In the genomic region with DNA sequence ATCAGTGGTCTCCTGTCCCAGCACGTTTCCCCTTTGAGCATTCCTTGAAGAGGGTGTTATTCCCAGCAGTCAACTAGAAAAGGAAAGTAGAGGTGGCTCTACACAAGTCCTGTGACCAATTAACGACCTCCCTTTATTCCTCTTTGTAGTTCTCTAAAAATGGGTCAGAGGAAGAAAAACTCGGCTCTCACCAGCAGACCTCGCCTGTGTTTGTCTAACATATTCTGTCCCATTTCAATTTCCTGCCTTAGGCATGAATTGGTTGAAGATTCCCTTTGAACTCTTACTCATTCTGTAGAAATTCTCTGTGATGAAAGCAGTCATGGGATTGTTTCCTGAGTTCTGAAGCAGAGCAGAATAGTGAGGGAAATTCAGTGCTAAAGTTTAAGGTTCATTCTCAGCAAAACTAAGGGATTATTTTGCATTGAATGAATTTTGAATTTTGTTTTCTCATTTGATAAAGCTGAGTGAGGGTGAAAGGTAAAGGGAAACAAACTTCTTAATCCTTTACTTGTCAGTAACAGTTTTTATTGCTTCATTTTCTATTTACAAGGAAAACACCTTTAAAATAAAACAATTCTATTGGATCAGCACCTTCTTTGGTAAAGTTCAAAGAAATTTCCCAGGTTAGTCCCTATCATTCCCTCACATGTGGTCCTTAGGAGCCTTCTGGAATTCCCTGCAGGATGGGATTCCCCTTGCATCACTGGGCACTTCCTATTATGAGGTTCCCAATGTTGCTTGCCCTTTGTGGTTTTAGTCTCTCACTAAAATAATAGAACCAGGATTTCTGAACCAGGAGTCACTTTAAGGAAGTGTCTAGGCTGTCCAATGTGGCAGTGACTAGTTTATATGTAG, we compare ENCODE assay signal across 8 cellular contexts.
A peak's percentile ranks its signal among the peaks of the same experiment; 100 is the strongest.
DNase-seq lines count a peak whose midpoint lies in the region; ATAC-seq and TF ChIP-seq lines count a peak whose summit lies in the region.

No MANE protein-coding gene starts in this region.

- H3K9me3 ChIP-seq in testis = no peaks in the 10 kb centered on the region

- peak; percentile 60 for DNase-seq in GM04503 (ENCODE audit: low read depth)
- DNase-seq in fibroblast of the conjunctiva (ENCODE audit: low read depth) = peak; percentile 51
- DNase-seq in skeletal muscle cell (ENCODE audit: low read depth) = peak; percentile 70
- DNase-seq in amygdala (lab: John Stamatoyannopoulos, UW) = no peak
- no peak for DNase-seq in testis
- no peak for DNase-seq in stimulated activated CD4-positive, alpha-beta T cell treated with anti-CD3 and anti-CD28 coated beads, Interleukin-15, amount 100 ng/mL, for 24 hours

- H3K27ac ChIP-seq in testis = no peak overlapping the region

- WGBS in testis, 2 donors = 51 to 76% methylated on average over 4 of the region's 4 CpGs

- no peak for TF ChIP-seq CTCF in testis (IDR thresholded peaks at IDR 0.05)

- ATAC-seq in SK-N-SH treated with all-trans-retinoic acid at 6 μM for 48 hours (peak; percentile 81), HG02981 (IDR thresholded peaks at IDR 0.05; ENCODE audit: unreplicated experiment) (no peak)

- no peak for TF ChIP-seq POLR2A in testis (IDR thresholded peaks at IDR 0.05)

- H3K27me3 ChIP-seq in testis = no peaks in the 10 kb centered on the region

- intact Hi-C loops in testis (cut with DNase I; ENCODE audit: low total_unique reads) = no loop called here

- no peak overlapping the region for H3K4me3 ChIP-seq in skeletal muscle cell (ENCODE audit: low read depth, low read length)
- no peak overlapping the region for H3K4me3 ChIP-seq in testis

- no peaks in the 10 kb centered on the region for H3K4me1 ChIP-seq in testis

- no peaks in the 10 kb centered on the region for H3K36me3 ChIP-seq in testis (ENCODE audit: low read depth, missing control alignments)

TF ChIP-seq in SK-N-SH treated with all-trans-retinoic acid at 6 μM for 48 hours, 23 proteins besides CTCF, POLR2A, EP300 and RAD21:
- TF ChIP-seq CSDC2 (CRISPR knock-in tag; IDR thresholded peaks at IDR 0.05) (no peak), ISL1 (CRISPR knock-in tag; IDR thresholded peaks at IDR 0.05) (no peak), ZNF70 (CRISPR knock-in tag; IDR thresholded peaks at IDR 0.05) (no peak), RARB (CRISPR knock-in tag; IDR thresholded peaks at IDR 0.05) (no peak), BACH2 (CRISPR knock-in tag; IDR thresholded peaks at IDR 0.05; ENCODE audit: borderline replicate concordance) (no peak), PPARA (CRISPR knock-in tag; IDR thresholded peaks at IDR 0.05; ENCODE audit: borderline replicate concordance) (no peak), TCF4 (CRISPR knock-in tag; IDR thresholded peaks at IDR 0.05; ENCODE audit: borderline replicate concordance) (no peak), ESRRG (CRISPR knock-in tag; IDR thresholded peaks at IDR 0.05) (no peak), SNAI2 (CRISPR knock-in tag; IDR thresholded peaks at IDR 0.05) (no peak), ZC3H10 (CRISPR knock-in tag; IDR thresholded peaks at IDR 0.05) (no peak), ARNTL (CRISPR knock-in tag; IDR thresholded peaks at IDR 0.05; ENCODE audit: borderline replicate concordance, low read depth) (no peak), OSR1 (CRISPR knock-in tag; IDR thresholded peaks at IDR 0.05) (no peak), ZFP3 (CRISPR knock-in tag; IDR thresholded peaks at IDR 0.05) (no peak), ZNF8 (CRISPR knock-in tag; IDR thresholded peaks at IDR 0.05) (no peak), TOX (CRISPR knock-in tag; IDR thresholded peaks at IDR 0.05; ENCODE audit: borderline replicate concordance) (no peak)
- TF ChIP-seq, protein P1, sequence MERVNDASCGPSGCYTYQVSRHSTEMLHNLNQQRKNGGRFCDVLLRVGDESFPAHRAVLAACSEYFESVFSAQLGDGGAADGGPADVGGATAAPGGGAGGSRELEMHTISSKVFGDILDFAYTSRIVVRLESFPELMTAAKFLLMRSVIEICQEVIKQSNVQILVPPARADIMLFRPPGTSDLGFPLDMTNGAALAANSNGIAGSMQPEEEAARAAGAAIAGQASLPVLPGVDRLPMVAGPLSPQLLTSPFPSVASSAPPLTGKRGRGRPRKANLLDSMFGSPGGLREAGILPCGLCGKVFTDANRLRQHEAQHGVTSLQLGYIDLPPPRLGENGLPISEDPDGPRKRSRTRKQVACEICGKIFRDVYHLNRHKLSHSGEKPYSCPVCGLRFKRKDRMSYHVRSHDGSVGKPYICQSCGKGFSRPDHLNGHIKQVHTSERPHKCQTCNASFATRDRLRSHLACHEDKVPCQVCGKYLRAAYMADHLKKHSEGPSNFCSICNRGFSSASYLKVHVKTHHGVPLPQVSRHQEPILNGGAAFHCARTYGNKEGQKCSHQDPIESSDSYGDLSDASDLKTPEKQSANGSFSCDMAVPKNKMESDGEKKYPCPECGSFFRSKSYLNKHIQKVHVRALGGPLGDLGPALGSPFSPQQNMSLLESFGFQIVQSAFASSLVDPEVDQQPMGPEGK (CRISPR knock-in tag; IDR thresholded peaks at IDR 0.05; ENCODE audit: borderline replicate concordance) = no peak
- TF ChIP-seq, protein P2, sequence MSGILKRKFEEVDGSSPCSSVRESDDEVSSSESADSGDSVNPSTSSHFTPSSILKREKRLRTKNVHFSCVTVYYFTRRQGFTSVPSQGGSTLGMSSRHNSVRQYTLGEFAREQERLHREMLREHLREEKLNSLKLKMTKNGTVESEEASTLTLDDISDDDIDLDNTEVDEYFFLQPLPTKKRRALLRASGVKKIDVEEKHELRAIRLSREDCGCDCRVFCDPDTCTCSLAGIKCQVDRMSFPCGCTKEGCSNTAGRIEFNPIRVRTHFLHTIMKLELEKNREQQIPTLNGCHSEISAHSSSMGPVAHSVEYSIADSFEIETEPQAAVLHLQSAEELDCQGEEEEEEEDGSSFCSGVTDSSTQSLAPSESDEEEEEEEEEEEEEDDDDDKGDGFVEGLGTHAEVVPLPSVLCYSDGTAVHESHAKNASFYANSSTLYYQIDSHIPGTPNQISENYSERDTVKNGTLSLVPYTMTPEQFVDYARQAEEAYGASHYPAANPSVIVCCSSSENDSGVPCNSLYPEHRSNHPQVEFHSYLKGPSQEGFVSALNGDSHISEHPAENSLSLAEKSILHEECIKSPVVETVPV (CRISPR knock-in tag; IDR thresholded peaks at IDR 0.05) = no peak
- TF ChIP-seq, protein P3, sequence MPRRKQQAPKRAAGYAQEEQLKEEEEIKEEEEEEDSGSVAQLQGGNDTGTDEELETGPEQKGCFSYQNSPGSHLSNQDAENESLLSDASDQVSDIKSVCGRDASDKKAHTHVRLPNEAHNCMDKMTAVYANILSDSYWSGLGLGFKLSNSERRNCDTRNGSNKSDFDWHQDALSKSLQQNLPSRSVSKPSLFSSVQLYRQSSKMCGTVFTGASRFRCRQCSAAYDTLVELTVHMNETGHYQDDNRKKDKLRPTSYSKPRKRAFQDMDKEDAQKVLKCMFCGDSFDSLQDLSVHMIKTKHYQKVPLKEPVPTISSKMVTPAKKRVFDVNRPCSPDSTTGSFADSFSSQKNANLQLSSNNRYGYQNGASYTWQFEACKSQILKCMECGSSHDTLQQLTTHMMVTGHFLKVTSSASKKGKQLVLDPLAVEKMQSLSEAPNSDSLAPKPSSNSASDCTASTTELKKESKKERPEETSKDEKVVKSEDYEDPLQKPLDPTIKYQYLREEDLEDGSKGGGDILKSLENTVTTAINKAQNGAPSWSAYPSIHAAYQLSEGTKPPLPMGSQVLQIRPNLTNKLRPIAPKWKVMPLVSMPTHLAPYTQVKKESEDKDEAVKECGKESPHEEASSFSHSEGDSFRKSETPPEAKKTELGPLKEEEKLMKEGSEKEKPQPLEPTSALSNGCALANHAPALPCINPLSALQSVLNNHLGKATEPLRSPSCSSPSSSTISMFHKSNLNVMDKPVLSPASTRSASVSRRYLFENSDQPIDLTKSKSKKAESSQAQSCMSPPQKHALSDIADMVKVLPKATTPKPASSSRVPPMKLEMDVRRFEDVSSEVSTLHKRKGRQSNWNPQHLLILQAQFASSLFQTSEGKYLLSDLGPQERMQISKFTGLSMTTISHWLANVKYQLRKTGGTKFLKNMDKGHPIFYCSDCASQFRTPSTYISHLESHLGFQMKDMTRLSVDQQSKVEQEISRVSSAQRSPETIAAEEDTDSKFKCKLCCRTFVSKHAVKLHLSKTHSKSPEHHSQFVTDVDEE (CRISPR knock-in tag; IDR thresholded peaks at IDR 0.05) = no peak
- TF ChIP-seq, protein P4, sequence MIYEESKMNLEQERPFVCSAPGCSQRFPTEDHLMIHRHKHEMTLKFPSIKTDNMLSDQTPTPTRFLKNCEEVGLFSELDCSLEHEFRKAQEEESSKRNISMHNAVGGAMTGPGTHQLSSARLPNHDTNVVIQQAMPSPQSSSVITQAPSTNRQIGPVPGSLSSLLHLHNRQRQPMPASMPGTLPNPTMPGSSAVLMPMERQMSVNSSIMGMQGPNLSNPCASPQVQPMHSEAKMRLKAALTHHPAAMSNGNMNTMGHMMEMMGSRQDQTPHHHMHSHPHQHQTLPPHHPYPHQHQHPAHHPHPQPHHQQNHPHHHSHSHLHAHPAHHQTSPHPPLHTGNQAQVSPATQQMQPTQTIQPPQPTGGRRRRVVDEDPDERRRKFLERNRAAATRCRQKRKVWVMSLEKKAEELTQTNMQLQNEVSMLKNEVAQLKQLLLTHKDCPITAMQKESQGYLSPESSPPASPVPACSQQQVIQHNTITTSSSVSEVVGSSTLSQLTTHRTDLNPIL (CRISPR knock-in tag; IDR thresholded peaks at IDR 0.05; ENCODE audit: low read depth) = no peak
- TF ChIP-seq, protein P5, sequence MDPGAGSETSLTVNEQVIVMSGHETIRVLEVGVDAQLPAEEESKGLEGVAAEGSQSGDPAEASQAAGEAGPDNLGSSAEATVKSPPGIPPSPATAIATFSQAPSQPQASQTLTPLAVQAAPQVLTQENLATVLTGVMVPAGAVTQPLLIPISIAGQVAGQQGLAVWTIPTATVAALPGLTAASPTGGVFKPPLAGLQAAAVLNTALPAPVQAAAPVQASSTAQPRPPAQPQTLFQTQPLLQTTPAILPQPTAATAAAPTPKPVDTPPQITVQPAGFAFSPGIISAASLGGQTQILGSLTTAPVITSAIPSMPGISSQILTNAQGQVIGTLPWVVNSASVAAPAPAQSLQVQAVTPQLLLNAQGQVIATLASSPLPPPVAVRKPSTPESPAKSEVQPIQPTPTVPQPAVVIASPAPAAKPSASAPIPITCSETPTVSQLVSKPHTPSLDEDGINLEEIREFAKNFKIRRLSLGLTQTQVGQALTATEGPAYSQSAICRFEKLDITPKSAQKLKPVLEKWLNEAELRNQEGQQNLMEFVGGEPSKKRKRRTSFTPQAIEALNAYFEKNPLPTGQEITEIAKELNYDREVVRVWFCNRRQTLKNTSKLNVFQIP (CRISPR knock-in tag; IDR thresholded peaks at IDR 0.05; ENCODE audit: borderline replicate concordance, low read depth) = no peak

Comparison
In these comparisons a context has a peak if more than half of its experiments do, and no peak if none do; other contexts are left out.
1. DNase-seq: peak in GM04503 (single experiment), fibroblast of the conjunctiva (single experiment) and skeletal muscle cell (single experiment); none in amygdala (0 of 56), testis (single experiment) and stimulated activated CD4-positive, alpha-beta T cell treated with anti-CD3 and anti-CD28 coated beads, Interleukin-15, amount 100 ng/mL, for 24 hours (single experiment).